1 cellular context compared by ENCODE assay signal in genomic region chr3:137771401-137772230, GRCh38.
TF ChIP-seq lines count a peak whose summit lies in the region.

No MANE protein-coding gene starts in this region.

TF ChIP-seq in IMR-90, 13 proteins besides CTCF, POLR2A, EP300 and RAD21 (continued from another document):
- TF ChIP-seq MAZ (IDR thresholded peaks at IDR 0.05; ENCODE audit: borderline replicate concordance, low read depth, low read length) (no peak), BHLHE40 (IDR thresholded peaks at IDR 0.05; ENCODE audit: low read depth, low read length) (no peak), FOS (IDR thresholded peaks at IDR 0.05; ENCODE audit: low read depth, low read length) (no peak)
- TF ChIP-seq, protein P1, sequence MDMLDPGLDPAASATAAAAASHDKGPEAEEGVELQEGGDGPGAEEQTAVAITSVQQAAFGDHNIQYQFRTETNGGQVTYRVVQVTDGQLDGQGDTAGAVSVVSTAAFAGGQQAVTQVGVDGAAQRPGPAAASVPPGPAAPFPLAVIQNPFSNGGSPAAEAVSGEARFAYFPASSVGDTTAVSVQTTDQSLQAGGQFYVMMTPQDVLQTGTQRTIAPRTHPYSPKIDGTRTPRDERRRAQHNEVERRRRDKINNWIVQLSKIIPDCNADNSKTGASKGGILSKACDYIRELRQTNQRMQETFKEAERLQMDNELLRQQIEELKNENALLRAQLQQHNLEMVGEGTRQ (IDR thresholded peaks at IDR 0.05; ENCODE audit: low read depth, low read length): no peak
